Comparison of ENCODE assay signal across 25 cellular contexts in genomic region chr5:73042993-73043392, GRCh38.
DNase-seq lines count a peak whose midpoint lies in the region; ATAC-seq, FAIRE-seq and TF ChIP-seq lines count a peak whose summit lies in the region.
"Had no signal": no experiment of that assay in that cellular context is flagged by ENCODE, and none has a peak within 500 bp of the region (broad histone marks: within the 10 kb centered on the region; RNA-seq: fewer than 3 reads in every experiment).

No MANE protein-coding gene starts in this region.

- FAIRE-seq in A549 (lab: Jason Lieb, UNC) = peak; percentile 13
- FAIRE-seq: GM12892, GM18507 had no signal

- CTCF ChIA-PET in A549 (lab: Yijun Ruan, JAX) = no interaction called here

- TF ChIP-seq CTCF in A549 (IDR thresholded peaks at IDR 0.05) (no peak), GM23338 (conservative IDR thresholded peaks at IDR 0.05; ENCODE audit: low read depth in 2 of 2) (no peak)

- H3K27me3 ChIP-seq in GM23338 (ENCODE audit: insufficient read depth) (no peaks in the 10 kb centered on the region), mesendoderm (ENCODE audit: insufficient read depth, low read length, poor library complexity) (no peaks in the 10 kb centered on the region)
- H3K27me3 ChIP-seq: BLaER1 had no signal

- H2AFZ ChIP-seq in GM23338 = no peak overlapping the region

- peaks cover 3% of the 10 kb centered on the region; the same call in 1 of the 2 replicates for H3F3A ChIP-seq in GM23338 (replicated peaks; ENCODE audit: low read depth)

- H3K36me3 ChIP-seq in GM23338 (ENCODE audit: insufficient read depth) (no peaks in the 10 kb centered on the region), mesendoderm (ENCODE audit: control insufficient read depth, insufficient read depth, low read length) (no peaks in the 10 kb centered on the region)
- H3K36me3 ChIP-seq: BE2C, BLaER1 had no signal

- H2AK5ac ChIP-seq in mesendoderm (ENCODE audit: low read length) = no peak overlapping the region

- TF ChIP-seq EP300 in A549 (IDR thresholded peaks at IDR 0.05) = no peak

- H3K56ac ChIP-seq in mesendoderm (ENCODE audit: low read length) = no peak overlapping the region

- H2BK120ac ChIP-seq in mesendoderm (ENCODE audit: low read depth, low read length) = no peak overlapping the region

- H3K27ac Mint-ChIP-seq in GM23338 = 0 out of 2 replicates have a peak overlapping the region, but pooled peaks have one; percentile 36
- H3K27ac Mint-ChIP-seq: CD14-positive monocyte; CD4-positive, alpha-beta memory T cell; CD4-positive, CD25-positive, alpha-beta regulatory T cell; CD8-positive, alpha-beta memory T cell had no signal

- H3K79me1 ChIP-seq in mesendoderm (ENCODE audit: low read length) = no peaks in the 10 kb centered on the region

- H3K79me2 ChIP-seq in GM23338 (replicated peaks; ENCODE audit: insufficient read depth) = no peaks in the 10 kb centered on the region
- H3K79me2 ChIP-seq in mesendoderm (ENCODE audit: control insufficient read depth, insufficient read depth, low read length) = no peaks in the 10 kb centered on the region

- DNase-seq in A549 (ENCODE audit: low read depth in 1 of 2, low spot score in 1 of 2) (no peak), GM23338 (ENCODE audit: low spot score) (no peak), NCI-H69 (lab: John Stamatoyannopoulos, UW) (peak; percentile 39), mesendoderm (peak; percentile 17)
- no peak for DNase-seq in effector CD4-positive, alpha-beta T cell
- DNase-seq: ACHN; BE2C; C1 segment of cervical spinal cord; CD4-positive, alpha-beta memory T cell; CD4-positive, CD25-positive, alpha-beta regulatory T cell; CD8-positive, alpha-beta memory T cell; COR-L47; DMS 273 treated with DMSO at 0.1 percent for 48 hours; DMS153; DMS53; DMS79; DND-41; GF-D8 had no signal

- H4K20me1 ChIP-seq in GM23338 (replicated peaks; ENCODE audit: insufficient read depth) = no peaks in the 10 kb centered on the region
- H4K20me1 ChIP-seq: BLaER1 had no signal

- peaks cover 18% of the 10 kb centered on the region for H3K4me1 Mint-ChIP-seq in GM23338
- H3K4me1 Mint-ChIP-seq: CD14-positive monocyte; CD4-positive, alpha-beta memory T cell; CD4-positive, CD25-positive, alpha-beta regulatory T cell; CD8-positive, alpha-beta memory T cell had no signal

- H3K4me2 ChIP-seq in A549 (no peak overlapping the region), GM23338 (no peak overlapping the region), mesendoderm (ENCODE audit: low read length) (no peak overlapping the region)
- H3K4me2 ChIP-seq: BLaER1 had no signal

- H3K9me2 ChIP-seq in GM23338 (ENCODE audit: insufficient read depth) = no peaks in the 10 kb centered on the region

- no peak overlapping the region for H3K9ac ChIP-seq in mesendoderm (ENCODE audit: low read length)
- H3K9ac ChIP-seq: BLaER1 had no signal

- no peak for TF ChIP-seq RAD21 in A549 (conservative IDR thresholded peaks at IDR 0.05 in 1 of 2, IDR thresholded peaks at IDR 0.05 in 1 of 2)

- no peak overlapping the region for H3K4me3 ChIP-seq in A549
- H3K4me3 ChIP-seq in GM23338 = no peak overlapping the region
- H3K4me3 ChIP-seq in mesendoderm (ENCODE audit: low read length) = no peak overlapping the region
- H3K4me3 ChIP-seq: BLaER1 had no signal

- no peak for TF ChIP-seq POLR2A in A549 (IDR thresholded peaks at IDR 0.05; ENCODE audit: low read length)

- H2BK5ac ChIP-seq in mesendoderm (ENCODE audit: low read length) = no peak overlapping the region

- no peaks in the 10 kb centered on the region for H3K27me3 Mint-ChIP-seq in GM23338 (ENCODE audit: insufficient read depth, low read depth, poor library complexity)
- H3K27me3 Mint-ChIP-seq: CD4-positive, alpha-beta memory T cell had no signal

- no peaks in the 10 kb centered on the region for H3K9me3 ChIP-seq in A549
- H3K9me3 ChIP-seq: BE2C had no signal

- H4K5ac ChIP-seq in mesendoderm (ENCODE audit: low read length) = no peak overlapping the region

- POLR2A ChIA-PET in A549 (lab: Yijun Ruan, JAX) = no interaction called here

- H3K27ac ChIP-seq in A549 = no peak overlapping the region
- H3K27ac ChIP-seq in GM23338 (ENCODE audit: low read depth) = no peak overlapping the region
- H3K27ac ChIP-seq in mesendoderm (ENCODE audit: low read depth, low read length) = no peak overlapping the region
- H3K27ac ChIP-seq: 22Rv1, BLaER1 had no signal

- H3K36me3 Mint-ChIP-seq in GM23338 (ENCODE audit: low read depth) = no peaks in the 10 kb centered on the region; the same call in 2 of the 3 replicates
- H3K36me3 Mint-ChIP-seq: CD4-positive, alpha-beta memory T cell; CD4-positive, CD25-positive, alpha-beta regulatory T cell had no signal

- H3K4ac ChIP-seq in mesendoderm (ENCODE audit: low read depth, low read length) = no peak overlapping the region

- H2BK15ac ChIP-seq in mesendoderm (replicated peaks; ENCODE audit: low read depth) = no peak overlapping the region

- ATAC-seq in A549 (no peak), GM23338 (no peak), GM19397 (IDR thresholded peaks at IDR 0.05; ENCODE audit: unreplicated experiment) (no peak), HG03469 (IDR thresholded peaks at IDR 0.05; ENCODE audit: unreplicated experiment) (no peak)

- H3K9me3 Mint-ChIP-seq in GM23338 = no peaks in the 10 kb centered on the region

- H4K8ac ChIP-seq in mesendoderm (ENCODE audit: low read depth, low read length) = no peak overlapping the region

- H3K4me1 ChIP-seq in A549 (no peaks in the 10 kb centered on the region), GM23338 (ENCODE audit: insufficient read depth) (peaks cover 20% of the 10 kb centered on the region), mesendoderm (ENCODE audit: control insufficient read depth, low read depth, low read length) (no peaks in the 10 kb centered on the region)
- H3K4me1 ChIP-seq: BE2C, BLaER1 had no signal

- H3K4me3 Mint-ChIP-seq in GM23338 = no peak overlapping the region
- H3K4me3 Mint-ChIP-seq: CD14-positive monocyte; CD4-positive, alpha-beta memory T cell; CD4-positive, CD25-positive, alpha-beta regulatory T cell; CD8-positive, alpha-beta memory T cell had no signal

- no peak overlapping the region for H3K23ac ChIP-seq in mesendoderm (ENCODE audit: low read length)

- H3K18ac ChIP-seq in mesendoderm (ENCODE audit: low read length) = no peak overlapping the region

TF ChIP-seq in A549, 52 proteins besides CTCF, POLR2A, EP300 and RAD21 (continues in another document):
- TF ChIP-seq ZSCAN20 (CRISPR knock-in tag; IDR thresholded peaks at IDR 0.05) (no peak), HES2 (IDR thresholded peaks at IDR 0.05) (no peak), CHD2 (IDR thresholded peaks at IDR 0.05; ENCODE audit: low read length, partially characterized antibody) (no peak), MYC (IDR thresholded peaks at IDR 0.05; ENCODE audit: borderline replicate concordance, low read length) (no peak), HOXB13 (CRISPR knock-in tag; IDR thresholded peaks at IDR 0.05; ENCODE audit: low read depth) (no peak), ESRRA (IDR thresholded peaks at IDR 0.05; ENCODE audit: borderline replicate concordance, low read length) (no peak), KDM1A (IDR thresholded peaks at IDR 0.05; ENCODE audit: low read depth) (no peak), PHF8 (IDR thresholded peaks at IDR 0.05; ENCODE audit: borderline replicate concordance, low read depth) (no peak), HOXB5 (CRISPR knock-in tag; IDR thresholded peaks at IDR 0.05) (no peak), POLR2AphosphoS2 (conservative IDR thresholded peaks at IDR 0.05; ENCODE audit: low read length) (no peak), E2F6 (IDR thresholded peaks at IDR 0.05; ENCODE audit: borderline replicate concordance, low read depth) (no peak), RNF2 (IDR thresholded peaks at IDR 0.05; ENCODE audit: borderline replicate concordance, low read depth) (no peak), TP53 (CRISPR knock-in tag; IDR thresholded peaks at IDR 0.05) (no peak), HDAC2 (IDR thresholded peaks at IDR 0.05) (no peak)

TF ChIP-seq in GM23338, 12 proteins besides CTCF, POLR2A, EP300 and RAD21:
- TF ChIP-seq JUNB (IDR thresholded peaks at IDR 0.05; ENCODE audit: unreplicated experiment) = no peak
- TF ChIP-seq ZNF114 (CRISPR knock-in tag; IDR thresholded peaks at IDR 0.05) = no peak
- no peak for TF ChIP-seq ZNF331 (CRISPR knock-in tag; IDR thresholded peaks at IDR 0.05; ENCODE audit: low read depth)

Comparison
In these comparisons a context has a peak if more than half of its experiments do, and no peak if none do; other contexts are left out.
1. DNase-seq: peak in NCI-H69 (single experiment) and mesendoderm (single experiment); none in A549 (0 of 2), GM23338 (single experiment) and effector CD4-positive, alpha-beta T cell (single experiment).